Comparison of ENCODE assay signal across 1 cellular context in the genomic region with DNA sequence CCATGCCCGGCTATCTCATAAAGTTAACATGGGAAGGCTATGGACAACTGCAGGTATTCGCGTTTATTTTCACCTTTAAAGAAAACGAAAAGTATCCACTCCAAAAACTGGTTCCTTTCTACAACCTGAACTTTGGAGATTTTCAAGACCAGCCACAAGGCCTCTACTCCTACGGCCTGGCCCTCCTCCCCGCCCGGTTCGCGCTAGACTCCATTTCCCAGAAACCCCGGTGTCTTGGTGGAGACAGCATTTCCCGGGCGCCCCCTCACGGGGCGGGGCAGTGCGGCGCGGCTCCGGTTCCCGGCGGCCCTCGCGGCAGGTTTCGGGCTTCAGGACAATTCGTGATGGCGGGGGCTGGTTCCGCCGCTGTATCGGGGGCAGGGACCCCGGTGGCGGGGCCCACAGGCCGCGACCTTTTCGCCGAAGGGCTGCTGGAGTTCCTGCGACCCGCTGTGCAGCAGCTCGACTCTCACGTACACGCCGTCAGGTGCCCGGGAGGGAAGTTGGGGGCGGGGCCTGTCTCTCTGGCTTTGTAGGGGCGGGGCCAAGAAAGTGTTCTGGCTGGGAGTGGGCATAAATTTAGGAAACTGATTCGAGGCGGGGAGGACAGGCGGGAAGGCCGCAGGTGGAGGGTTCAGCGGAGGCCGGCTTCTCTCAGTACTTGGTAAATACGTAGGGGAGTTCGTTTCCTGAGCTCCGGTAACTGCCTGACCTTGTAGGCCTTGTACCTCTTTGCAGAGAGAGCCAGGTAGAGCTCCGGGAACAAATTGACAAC.
TF ChIP-seq lines count a peak whose summit lies in the region.

SNAPIN (plus strand) TSS at position 304 of the 775 bp plus-strand sequence; CDS start at position 345, 41 bp downstream.

TF ChIP-seq in GM23338, 12 proteins besides CTCF, POLR2A, EP300 and RAD21:
- TF ChIP-seq ZNF462 (CRISPR knock-in tag; IDR thresholded peaks at IDR 0.05) (no peak), STAT1 (IDR thresholded peaks at IDR 0.05; ENCODE audit: unreplicated experiment) (no peak), POLR2AphosphoS5 (IDR thresholded peaks at IDR 0.05; ENCODE audit: low read depth) (peak; percentile 80), CREB1 (CRISPR knock-in tag; IDR thresholded peaks at IDR 0.05; ENCODE audit: low read depth) (peak; percentile 43; the same call in 1 of the 2 replicates)
- TF ChIP-seq, protein P1, sequence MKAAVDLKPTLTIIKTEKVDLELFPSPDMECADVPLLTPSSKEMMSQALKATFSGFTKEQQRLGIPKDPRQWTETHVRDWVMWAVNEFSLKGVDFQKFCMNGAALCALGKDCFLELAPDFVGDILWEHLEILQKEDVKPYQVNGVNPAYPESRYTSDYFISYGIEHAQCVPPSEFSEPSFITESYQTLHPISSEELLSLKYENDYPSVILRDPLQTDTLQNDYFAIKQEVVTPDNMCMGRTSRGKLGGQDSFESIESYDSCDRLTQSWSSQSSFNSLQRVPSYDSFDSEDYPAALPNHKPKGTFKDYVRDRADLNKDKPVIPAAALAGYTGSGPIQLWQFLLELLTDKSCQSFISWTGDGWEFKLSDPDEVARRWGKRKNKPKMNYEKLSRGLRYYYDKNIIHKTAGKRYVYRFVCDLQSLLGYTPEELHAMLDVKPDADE (IDR thresholded peaks at IDR 0.05) = peak; percentile 81
